ENCODE assay signal across 1 cellular context in the genomic region with DNA sequence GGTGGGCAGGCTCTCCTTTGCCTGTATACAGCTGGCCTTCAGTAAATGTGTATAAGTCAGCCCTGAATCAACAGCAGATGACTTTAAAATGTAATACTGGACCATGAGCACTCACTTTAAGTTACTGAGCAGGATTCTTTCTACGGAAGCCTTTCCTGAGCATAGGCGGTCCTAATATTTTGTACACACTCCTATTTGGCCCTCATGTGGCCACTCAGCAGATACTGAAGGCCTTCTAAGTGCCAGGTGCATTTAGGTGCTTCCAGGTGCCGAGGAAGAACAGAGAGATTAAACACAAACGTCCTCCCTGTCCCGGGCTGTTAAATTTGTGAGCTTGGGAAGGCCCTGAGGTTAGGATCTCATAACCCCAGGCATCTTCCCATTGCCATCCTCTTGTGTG.
TF ChIP-seq lines count a peak whose summit lies in the region.

No MANE protein-coding gene starts in this region.

TF ChIP-seq in H1, 55 proteins besides CTCF, POLR2A, EP300 and RAD21:
- TF ChIP-seq, protein P1, sequence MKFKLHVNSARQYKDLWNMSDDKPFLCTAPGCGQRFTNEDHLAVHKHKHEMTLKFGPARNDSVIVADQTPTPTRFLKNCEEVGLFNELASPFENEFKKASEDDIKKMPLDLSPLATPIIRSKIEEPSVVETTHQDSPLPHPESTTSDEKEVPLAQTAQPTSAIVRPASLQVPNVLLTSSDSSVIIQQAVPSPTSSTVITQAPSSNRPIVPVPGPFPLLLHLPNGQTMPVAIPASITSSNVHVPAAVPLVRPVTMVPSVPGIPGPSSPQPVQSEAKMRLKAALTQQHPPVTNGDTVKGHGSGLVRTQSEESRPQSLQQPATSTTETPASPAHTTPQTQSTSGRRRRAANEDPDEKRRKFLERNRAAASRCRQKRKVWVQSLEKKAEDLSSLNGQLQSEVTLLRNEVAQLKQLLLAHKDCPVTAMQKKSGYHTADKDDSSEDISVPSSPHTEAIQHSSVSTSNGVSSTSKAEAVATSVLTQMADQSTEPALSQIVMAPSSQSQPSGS (IDR thresholded peaks at IDR 0.05; ENCODE audit: low read length): no peak
- TF ChIP-seq POU5F1 (IDR thresholded peaks at IDR 0.05; ENCODE audit: low read depth, low read length): no peak
- TF ChIP-seq MAFK (IDR thresholded peaks at IDR 0.05; ENCODE audit: low read depth, low read length): no peak
- no peak for TF ChIP-seq CTBP2 (IDR thresholded peaks at IDR 0.05; ENCODE audit: borderline replicate concordance, insufficient read depth, insufficient read length, low read length)
- no peak for TF ChIP-seq CBX8 (IDR thresholded peaks at IDR 0.05; ENCODE audit: borderline replicate concordance, low read depth, low read length)
- TF ChIP-seq RNF2 (IDR thresholded peaks at IDR 0.05; ENCODE audit: borderline replicate concordance, low read depth, low read length, missing control alignments, poor library complexity, severe bottlenecking): no peak
- TF ChIP-seq ZNF274 (IDR thresholded peaks at IDR 0.05; ENCODE audit: borderline replicate concordance, extremely low read depth, low read length): no peak
- no peak for TF ChIP-seq KDM4A (IDR thresholded peaks at IDR 0.05; ENCODE audit: low read depth, low read length, severe bottlenecking)
- TF ChIP-seq, protein P2, sequence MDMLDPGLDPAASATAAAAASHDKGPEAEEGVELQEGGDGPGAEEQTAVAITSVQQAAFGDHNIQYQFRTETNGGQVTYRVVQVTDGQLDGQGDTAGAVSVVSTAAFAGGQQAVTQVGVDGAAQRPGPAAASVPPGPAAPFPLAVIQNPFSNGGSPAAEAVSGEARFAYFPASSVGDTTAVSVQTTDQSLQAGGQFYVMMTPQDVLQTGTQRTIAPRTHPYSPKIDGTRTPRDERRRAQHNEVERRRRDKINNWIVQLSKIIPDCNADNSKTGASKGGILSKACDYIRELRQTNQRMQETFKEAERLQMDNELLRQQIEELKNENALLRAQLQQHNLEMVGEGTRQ (IDR thresholded peaks at IDR 0.05; ENCODE audit: low read length): no peak
- no peak for TF ChIP-seq CBX5 (IDR thresholded peaks at IDR 0.05; ENCODE audit: low read depth, low read length)
- no peak for TF ChIP-seq PHF8 (conservative IDR thresholded peaks at IDR 0.05; ENCODE audit: low read depth, low read length)
- no peak for TF ChIP-seq SIX5 (IDR thresholded peaks at IDR 0.05; ENCODE audit: low read depth, low read length)
- TF ChIP-seq RFX5 (IDR thresholded peaks at IDR 0.05; ENCODE audit: borderline replicate concordance, low read depth, low read length): no peak
- TF ChIP-seq NRF1 (IDR thresholded peaks at IDR 0.05; ENCODE audit: low read depth, low read length): no peak
- TF ChIP-seq, protein P3, sequence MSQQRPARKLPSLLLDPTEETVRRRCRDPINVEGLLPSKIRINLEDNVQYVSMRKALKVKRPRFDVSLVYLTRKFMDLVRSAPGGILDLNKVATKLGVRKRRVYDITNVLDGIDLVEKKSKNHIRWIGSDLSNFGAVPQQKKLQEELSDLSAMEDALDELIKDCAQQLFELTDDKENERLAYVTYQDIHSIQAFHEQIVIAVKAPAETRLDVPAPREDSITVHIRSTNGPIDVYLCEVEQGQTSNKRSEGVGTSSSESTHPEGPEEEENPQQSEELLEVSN (IDR thresholded peaks at IDR 0.05): no peak
- no peak for TF ChIP-seq RXRA (IDR thresholded peaks at IDR 0.05; ENCODE audit: insufficient read depth, low read depth, low read length)
- no peak for TF ChIP-seq RBBP5 (IDR thresholded peaks at IDR 0.05; ENCODE audit: borderline replicate concordance, low read depth, low read length)
- TF ChIP-seq HDAC6 (IDR thresholded peaks at IDR 0.05; ENCODE audit: low read depth, low read length): no peak
- TF ChIP-seq SIN3A (conservative IDR thresholded peaks at IDR 0.05 in 1 of 2, IDR thresholded peaks at IDR 0.05 in 1 of 2; ENCODE audit: low read depth in 1 of 2, low read length in 2 of 2): no peak
- TF ChIP-seq KDM1A (IDR thresholded peaks at IDR 0.05; ENCODE audit: borderline replicate concordance, low read length): no peak
